Comparison of ENCODE assay signal across 1 cellular context in the genomic region with DNA sequence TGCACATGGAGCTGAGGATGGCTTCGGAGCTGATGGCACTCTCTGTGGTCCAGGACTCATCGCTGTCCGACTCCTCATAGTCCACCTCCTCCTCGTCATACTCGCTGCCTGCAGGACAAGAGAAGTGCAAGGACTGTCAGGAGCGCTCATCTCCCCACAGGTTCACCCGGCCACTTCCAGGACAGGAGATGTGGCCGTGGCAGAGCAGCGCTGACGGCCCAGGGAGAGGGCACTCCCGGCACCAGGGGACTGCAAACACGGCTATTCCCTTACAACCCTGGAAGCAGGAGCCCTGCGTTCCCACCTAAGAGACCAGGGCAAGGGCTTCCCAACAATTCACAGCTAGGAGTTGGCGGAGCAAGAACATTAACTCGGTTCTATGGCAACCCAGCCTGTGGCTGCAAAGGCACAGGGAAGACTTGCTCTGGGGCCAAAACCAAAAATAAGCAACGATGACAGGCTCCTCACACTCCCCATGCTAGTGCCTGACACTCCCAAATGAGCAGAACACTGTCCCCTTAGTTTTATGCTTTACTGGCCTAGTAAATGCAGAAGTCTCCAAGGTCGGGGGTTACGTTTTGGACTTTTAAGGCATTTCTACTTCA.
TF ChIP-seq lines count a peak whose summit lies in the region.

No MANE protein-coding gene starts in this region.

TF ChIP-seq in HepG2, 621 proteins besides CTCF, POLR2A, EP300 and RAD21 (continued from another document):
- no peak for TF ChIP-seq IRX3 (CRISPR knock-in tag; IDR thresholded peaks at IDR 0.05; ENCODE audit: borderline replicate concordance, low read depth)
- TF ChIP-seq, protein P1, sequence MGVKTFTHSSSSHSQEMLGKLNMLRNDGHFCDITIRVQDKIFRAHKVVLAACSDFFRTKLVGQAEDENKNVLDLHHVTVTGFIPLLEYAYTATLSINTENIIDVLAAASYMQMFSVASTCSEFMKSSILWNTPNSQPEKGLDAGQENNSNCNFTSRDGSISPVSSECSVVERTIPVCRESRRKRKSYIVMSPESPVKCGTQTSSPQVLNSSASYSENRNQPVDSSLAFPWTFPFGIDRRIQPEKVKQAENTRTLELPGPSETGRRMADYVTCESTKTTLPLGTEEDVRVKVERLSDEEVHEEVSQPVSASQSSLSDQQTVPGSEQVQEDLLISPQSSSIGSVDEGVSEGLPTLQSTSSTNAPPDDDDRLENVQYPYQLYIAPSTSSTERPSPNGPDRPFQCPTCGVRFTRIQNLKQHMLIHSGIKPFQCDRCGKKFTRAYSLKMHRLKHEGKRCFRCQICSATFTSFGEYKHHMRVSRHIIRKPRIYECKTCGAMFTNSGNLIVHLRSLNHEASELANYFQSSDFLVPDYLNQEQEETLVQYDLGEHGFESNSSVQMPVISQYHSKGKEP (CRISPR knock-in tag; IDR thresholded peaks at IDR 0.05): no peak
- no peak for TF ChIP-seq GATAD1 (CRISPR knock-in tag; IDR thresholded peaks at IDR 0.05)
- TF ChIP-seq ZSCAN12 (CRISPR knock-in tag; IDR thresholded peaks at IDR 0.05): no peak
- TF ChIP-seq, protein P2, sequence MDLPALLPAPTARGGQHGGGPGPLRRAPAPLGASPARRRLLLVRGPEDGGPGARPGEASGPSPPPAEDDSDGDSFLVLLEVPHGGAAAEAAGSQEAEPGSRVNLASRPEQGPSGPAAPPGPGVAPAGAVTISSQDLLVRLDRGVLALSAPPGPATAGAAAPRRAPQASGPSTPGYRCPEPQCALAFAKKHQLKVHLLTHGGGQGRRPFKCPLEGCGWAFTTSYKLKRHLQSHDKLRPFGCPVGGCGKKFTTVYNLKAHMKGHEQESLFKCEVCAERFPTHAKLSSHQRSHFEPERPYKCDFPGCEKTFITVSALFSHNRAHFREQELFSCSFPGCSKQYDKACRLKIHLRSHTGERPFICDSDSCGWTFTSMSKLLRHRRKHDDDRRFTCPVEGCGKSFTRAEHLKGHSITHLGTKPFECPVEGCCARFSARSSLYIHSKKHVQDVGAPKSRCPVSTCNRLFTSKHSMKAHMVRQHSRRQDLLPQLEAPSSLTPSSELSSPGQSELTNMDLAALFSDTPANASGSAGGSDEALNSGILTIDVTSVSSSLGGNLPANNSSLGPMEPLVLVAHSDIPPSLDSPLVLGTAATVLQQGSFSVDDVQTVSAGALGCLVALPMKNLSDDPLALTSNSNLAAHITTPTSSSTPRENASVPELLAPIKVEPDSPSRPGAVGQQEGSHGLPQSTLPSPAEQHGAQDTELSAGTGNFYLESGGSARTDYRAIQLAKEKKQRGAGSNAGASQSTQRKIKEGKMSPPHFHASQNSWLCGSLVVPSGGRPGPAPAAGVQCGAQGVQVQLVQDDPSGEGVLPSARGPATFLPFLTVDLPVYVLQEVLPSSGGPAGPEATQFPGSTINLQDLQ (CRISPR knock-in tag; IDR thresholded peaks at IDR 0.05): no peak
- no peak for TF ChIP-seq SALL1 (CRISPR knock-in tag; IDR thresholded peaks at IDR 0.05)
- TF ChIP-seq, protein P3, sequence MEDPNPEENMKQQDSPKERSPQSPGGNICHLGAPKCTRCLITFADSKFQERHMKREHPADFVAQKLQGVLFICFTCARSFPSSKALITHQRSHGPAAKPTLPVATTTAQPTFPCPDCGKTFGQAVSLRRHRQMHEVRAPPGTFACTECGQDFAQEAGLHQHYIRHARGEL (CRISPR knock-in tag; IDR thresholded peaks at IDR 0.05): no peak
- no peak for TF ChIP-seq NR3C1 (CRISPR knock-in tag; IDR thresholded peaks at IDR 0.05)
- TF ChIP-seq, protein P4, sequence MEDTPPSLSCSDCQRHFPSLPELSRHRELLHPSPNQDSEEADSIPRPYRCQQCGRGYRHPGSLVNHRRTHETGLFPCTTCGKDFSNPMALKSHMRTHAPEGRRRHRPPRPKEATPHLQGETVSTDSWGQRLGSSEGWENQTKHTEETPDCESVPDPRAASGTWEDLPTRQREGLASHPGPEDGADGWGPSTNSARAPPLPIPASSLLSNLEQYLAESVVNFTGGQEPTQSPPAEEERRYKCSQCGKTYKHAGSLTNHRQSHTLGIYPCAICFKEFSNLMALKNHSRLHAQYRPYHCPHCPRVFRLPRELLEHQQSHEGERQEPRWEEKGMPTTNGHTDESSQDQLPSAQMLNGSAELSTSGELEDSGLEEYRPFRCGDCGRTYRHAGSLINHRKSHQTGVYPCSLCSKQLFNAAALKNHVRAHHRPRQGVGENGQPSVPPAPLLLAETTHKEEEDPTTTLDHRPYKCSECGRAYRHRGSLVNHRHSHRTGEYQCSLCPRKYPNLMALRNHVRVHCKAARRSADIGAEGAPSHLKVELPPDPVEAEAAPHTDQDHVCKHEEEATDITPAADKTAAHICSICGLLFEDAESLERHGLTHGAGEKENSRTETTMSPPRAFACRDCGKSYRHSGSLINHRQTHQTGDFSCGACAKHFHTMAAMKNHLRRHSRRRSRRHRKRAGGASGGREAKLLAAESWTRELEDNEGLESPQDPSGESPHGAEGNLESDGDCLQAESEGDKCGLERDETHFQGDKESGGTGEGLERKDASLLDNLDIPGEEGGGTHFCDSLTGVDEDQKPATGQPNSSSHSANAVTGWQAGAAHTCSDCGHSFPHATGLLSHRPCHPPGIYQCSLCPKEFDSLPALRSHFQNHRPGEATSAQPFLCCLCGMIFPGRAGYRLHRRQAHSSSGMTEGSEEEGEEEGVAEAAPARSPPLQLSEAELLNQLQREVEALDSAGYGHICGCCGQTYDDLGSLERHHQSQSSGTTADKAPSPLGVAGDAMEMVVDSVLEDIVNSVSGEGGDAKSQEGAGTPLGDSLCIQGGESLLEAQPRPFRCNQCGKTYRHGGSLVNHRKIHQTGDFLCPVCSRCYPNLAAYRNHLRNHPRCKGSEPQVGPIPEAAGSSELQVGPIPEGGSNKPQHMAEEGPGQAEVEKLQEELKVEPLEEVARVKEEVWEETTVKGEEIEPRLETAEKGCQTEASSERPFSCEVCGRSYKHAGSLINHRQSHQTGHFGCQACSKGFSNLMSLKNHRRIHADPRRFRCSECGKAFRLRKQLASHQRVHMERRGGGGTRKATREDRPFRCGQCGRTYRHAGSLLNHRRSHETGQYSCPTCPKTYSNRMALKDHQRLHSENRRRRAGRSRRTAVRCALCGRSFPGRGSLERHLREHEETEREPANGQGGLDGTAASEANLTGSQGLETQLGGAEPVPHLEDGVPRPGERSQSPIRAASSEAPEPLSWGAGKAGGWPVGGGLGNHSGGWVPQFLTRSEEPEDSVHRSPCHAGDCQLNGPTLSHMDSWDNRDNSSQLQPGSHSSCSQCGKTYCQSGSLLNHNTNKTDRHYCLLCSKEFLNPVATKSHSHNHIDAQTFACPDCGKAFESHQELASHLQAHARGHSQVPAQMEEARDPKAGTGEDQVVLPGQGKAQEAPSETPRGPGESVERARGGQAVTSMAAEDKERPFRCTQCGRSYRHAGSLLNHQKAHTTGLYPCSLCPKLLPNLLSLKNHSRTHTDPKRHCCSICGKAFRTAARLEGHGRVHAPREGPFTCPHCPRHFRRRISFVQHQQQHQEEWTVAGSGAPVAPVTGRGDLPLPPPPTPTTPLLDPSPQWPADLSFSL (CRISPR knock-in tag; IDR thresholded peaks at IDR 0.05): no peak
